Comparison of ENCODE assay signal across 1 cellular context in genomic region chr10:33120275-33120674, GRCh38.
TF ChIP-seq lines count a peak whose summit lies in the region.

No MANE protein-coding gene starts in this region.

TF ChIP-seq in IMR-90, 13 proteins besides CTCF, POLR2A, EP300 and RAD21:
- no peak for TF ChIP-seq CHD1 (IDR thresholded peaks at IDR 0.05; ENCODE audit: low read depth, low read length)
- TF ChIP-seq FOS (IDR thresholded peaks at IDR 0.05; ENCODE audit: low read depth, low read length) = no peak
- TF ChIP-seq RCOR1 (IDR thresholded peaks at IDR 0.05; ENCODE audit: insufficient replicate concordance, low read length) = no peak
- TF ChIP-seq CEBPB (IDR thresholded peaks at IDR 0.05; ENCODE audit: low read depth, low read length) = no peak
- TF ChIP-seq MAZ (IDR thresholded peaks at IDR 0.05; ENCODE audit: borderline replicate concordance, low read depth, low read length) = no peak
- TF ChIP-seq RFX5 (IDR thresholded peaks at IDR 0.05; ENCODE audit: low read depth, low read length) = no peak
- TF ChIP-seq MAFK (IDR thresholded peaks at IDR 0.05; ENCODE audit: low read depth, low read length) = no peak
- TF ChIP-seq NFE2L2 (IDR thresholded peaks at IDR 0.05; ENCODE audit: low read depth, low read length) = no peak
- no peak for TF ChIP-seq ELK1 (IDR thresholded peaks at IDR 0.05; ENCODE audit: borderline replicate concordance, low read depth, low read length)
